ENCODE assay signal across 16 cellular contexts in genomic region chr17:71791311-71791710, GRCh38.
DNase-seq lines count a peak whose midpoint lies in the region; ATAC-seq and TF ChIP-seq lines count a peak whose summit lies in the region.
"Had no signal": no experiment of that assay in that cellular context is flagged by ENCODE, and none has a peak within 500 bp of the region (broad histone marks: within the 10 kb centered on the region; RNA-seq: fewer than 3 reads in every experiment).

No MANE protein-coding gene starts in this region.

- DNase-seq in mammary epithelial cell (no peak), breast epithelium (ENCODE audit: low spot score in 2 of 2) (no peak), RWPE2 (ENCODE audit: low spot score) (no peak), COLO668 (lab: John Stamatoyannopoulos, UW; ENCODE audit: unreplicated experiment) (no peak), T-helper 2 cell (no peak)
- no peak for DNase-seq in CD4-positive, alpha-beta memory T cell
- DNase-seq: 8988T; Caco-2; CD8-positive, alpha-beta T cell; DND-41; GDM1; HCEC 1CT; KBM-7 had no signal

- intact Hi-C loops in mammary epithelial cell (cut with micrococcal nuclease), result loop anchor here (10.0 kb wide), 1 partner anchor 323 kb away; no protein-coding TSS in a partner anchor
- intact Hi-C loops in breast epithelium (cut with DNase I; ENCODE audit: low total_unique reads), result loop anchor here (10.0 kb wide), 1 partner anchor 333 kb away; the partner anchor contains the start of gene SOX9
- intact Hi-C loops in CD4-positive, alpha-beta memory T cell (cut with micrococcal nuclease), result no loop called here

- no peak for TF ChIP-seq POLR2A in breast epithelium (IDR thresholded peaks at IDR 0.05)

- H3K4me2 ChIP-seq in mammary epithelial cell (ENCODE audit: insufficient read depth, low read depth, low read length) (peak overlapping the region; percentile 33), skeletal muscle satellite cell (ENCODE audit: low read length) (peak overlapping the region; percentile 31)

- no peak overlapping the region for H3K27ac Mint-ChIP-seq in CD4-positive, alpha-beta memory T cell
- H3K27ac Mint-ChIP-seq: B cell; CD8-positive, alpha-beta T cell had no signal

- CTCF ChIA-PET in mammary epithelial cell (lab: Charles Lee; ENCODE audit: low non-redundant PET), result no interaction called here
- CTCF ChIA-PET in CD4-positive, alpha-beta memory T cell (lab: Charles Lee; ENCODE audit: partially characterized antibody), result no interaction called here

- H3K9ac ChIP-seq in mammary epithelial cell (ENCODE audit: insufficient read depth, low read length) (no peak overlapping the region), skeletal muscle satellite cell (ENCODE audit: low read depth, low read length) (no peak overlapping the region)

- in situ Hi-C loops in mammary epithelial cell (cut with MboI; ENCODE audit: low sequenced_read_pairs in 2 of 2), result no loop called here

- no peaks in the 10 kb centered on the region for H3K9me3 ChIP-seq in mammary epithelial cell (replicated peaks; ENCODE audit: insufficient read depth, low read length)
- H3K9me3 ChIP-seq in breast epithelium, result no peaks in the 10 kb centered on the region
- no peaks in the 10 kb centered on the region for H3K9me3 ChIP-seq in RWPE2 (ENCODE audit: severe bottlenecking)
- no peaks in the 10 kb centered on the region for H3K9me3 ChIP-seq in skeletal muscle satellite cell (replicated peaks; ENCODE audit: low read length)
- no peaks in the 10 kb centered on the region for H3K9me3 ChIP-seq in CD4-positive, alpha-beta memory T cell (ENCODE audit: control insufficient read depth in 1 of 2, low read length in 2 of 2)
- H3K9me3 ChIP-seq: Caco-2 had no signal

- dilution Hi-C loops in mammary epithelial cell (cut with HindIII; ENCODE audit: low sequenced_read_pairs), result no loop called here

- TF ChIP-seq CTCF in mammary epithelial cell (conservative IDR thresholded peaks at IDR 0.05 in 1 of 2, IDR thresholded peaks at IDR 0.05 in 1 of 2; ENCODE audit: extremely low read depth in 1 of 2, insufficient read depth in 1 of 2, low read depth in 1 of 2, low read length in 2 of 2) (no peak), breast epithelium (IDR thresholded peaks at IDR 0.05) (no peak), RWPE2 (IDR thresholded peaks at IDR 0.05; ENCODE audit: poor library complexity, severe bottlenecking) (no peak)

- H4K20me1 ChIP-seq in mammary epithelial cell (ENCODE audit: insufficient read depth, low read length), result no peaks in the 10 kb centered on the region

- ATAC-seq in RWPE2 (ENCODE audit: low read depth), result no peak
- ATAC-seq: CD8-positive, alpha-beta T cell had no signal

- WGBS in mammary epithelial cell (ENCODE audit: low coverage, missing lambda C conversion rate), result 90% methylated on average over 4 of the region's 4 CpGs

- no peak overlapping the region for H3K4me3 Mint-ChIP-seq in CD4-positive, alpha-beta memory T cell
- H3K4me3 Mint-ChIP-seq: B cell; CD8-positive, alpha-beta T cell had no signal

- H3K36me3 Mint-ChIP-seq in CD4-positive, alpha-beta memory T cell, result no peaks in the 10 kb centered on the region
- H3K36me3 Mint-ChIP-seq: CD8-positive, alpha-beta T cell had no signal

- no peaks in the 10 kb centered on the region for H3K4me1 Mint-ChIP-seq in CD4-positive, alpha-beta memory T cell
- H3K4me1 Mint-ChIP-seq: B cell had no signal

- POLR2A ChIA-PET in CD4-positive, alpha-beta memory T cell (lab: Charles Lee; ENCODE audit: partially characterized antibody), result no interaction called here

- H2AFZ ChIP-seq in mammary epithelial cell (ENCODE audit: low read depth, low read length), result peak overlapping the region; percentile 32

- no TSS peak for BruUV-seq in mammary epithelial cell (replicated peaks; lab: Mats Ljungman, UMichigan)

- no peaks in the 10 kb centered on the region for H3K27me3 Mint-ChIP-seq in CD4-positive, alpha-beta memory T cell
- H3K27me3 Mint-ChIP-seq: B cell had no signal

- H3K4me3 ChIP-seq in mammary epithelial cell (replicated peaks in 1 of 3; ENCODE audit: insufficient read depth in 1 of 3, low read depth in 2 of 3, low read length in 3 of 3) (no peak overlapping the region), breast epithelium (no peak overlapping the region), RWPE2 (ENCODE audit: severe bottlenecking) (no peak overlapping the region), skeletal muscle satellite cell (ENCODE audit: low read length) (no peak overlapping the region)
- no peak overlapping the region for H3K4me3 ChIP-seq in CD4-positive, alpha-beta memory T cell (ENCODE audit: low read length in 2 of 2)

- no peak overlapping the region for H3K27ac ChIP-seq in mammary epithelial cell (ENCODE audit: insufficient read depth, low read depth, low read length)
- H3K27ac ChIP-seq in breast epithelium, result no peak overlapping the region
- H3K27ac ChIP-seq in RWPE2 (ENCODE audit: poor library complexity, severe bottlenecking), result peak overlapping the region; percentile 44
- no peak overlapping the region for H3K27ac ChIP-seq in CD4-positive, alpha-beta memory T cell (ENCODE audit: low read depth, low read length)
- H3K27ac ChIP-seq: C4-2B had no signal

- H3K36me3 ChIP-seq in mammary epithelial cell (ENCODE audit: insufficient read depth, low read length) (no peaks in the 10 kb centered on the region), breast epithelium (no peaks in the 10 kb centered on the region), RWPE2 (ENCODE audit: low read depth) (no peaks in the 10 kb centered on the region), skeletal muscle satellite cell (ENCODE audit: insufficient read depth, low read length) (no peaks in the 10 kb centered on the region)
- no peaks in the 10 kb centered on the region for H3K36me3 ChIP-seq in CD4-positive, alpha-beta memory T cell (ENCODE audit: insufficient read depth, low read length)

- H3K4me1 ChIP-seq in mammary epithelial cell (ENCODE audit: insufficient read depth, low read length) (peaks cover 26% of the 10 kb centered on the region), breast epithelium (no peaks in the 10 kb centered on the region), RWPE2 (ENCODE audit: insufficient read depth, poor library complexity, severe bottlenecking) (peaks cover 32% of the 10 kb centered on the region), skeletal muscle satellite cell (ENCODE audit: control insufficient read depth, insufficient read depth, low read length) (peaks cover 23% of the 10 kb centered on the region)
- no peaks in the 10 kb centered on the region for H3K4me1 ChIP-seq in CD4-positive, alpha-beta memory T cell (ENCODE audit: insufficient read depth, low read length)
- H3K4me1 ChIP-seq: Caco-2 had no signal

- H3K27me3 ChIP-seq in mammary epithelial cell (ENCODE audit: insufficient read depth, low read length), result no peaks in the 10 kb centered on the region
- H3K27me3 ChIP-seq in breast epithelium, result peaks cover 0 to 5% of the 10 kb centered on the region in 2 donors
- H3K27me3 ChIP-seq in RWPE2 (ENCODE audit: insufficient read depth, poor library complexity, severe bottlenecking), result no peaks in the 10 kb centered on the region
- H3K27me3 ChIP-seq in skeletal muscle satellite cell (ENCODE audit: control insufficient read depth, insufficient read depth, low read length), result no peaks in the 10 kb centered on the region
- H3K27me3 ChIP-seq in CD4-positive, alpha-beta memory T cell (ENCODE audit: insufficient read depth, low read length), result no peaks in the 10 kb centered on the region

- H3K9me3 Mint-ChIP-seq in CD4-positive, alpha-beta memory T cell, result peaks cover 0 to 7% (median 3%) of the 10 kb centered on the region in 8 donors

- H3K79me2 ChIP-seq in mammary epithelial cell (ENCODE audit: insufficient read depth, low read length), result no peaks in the 10 kb centered on the region
